In the genomic region with DNA sequence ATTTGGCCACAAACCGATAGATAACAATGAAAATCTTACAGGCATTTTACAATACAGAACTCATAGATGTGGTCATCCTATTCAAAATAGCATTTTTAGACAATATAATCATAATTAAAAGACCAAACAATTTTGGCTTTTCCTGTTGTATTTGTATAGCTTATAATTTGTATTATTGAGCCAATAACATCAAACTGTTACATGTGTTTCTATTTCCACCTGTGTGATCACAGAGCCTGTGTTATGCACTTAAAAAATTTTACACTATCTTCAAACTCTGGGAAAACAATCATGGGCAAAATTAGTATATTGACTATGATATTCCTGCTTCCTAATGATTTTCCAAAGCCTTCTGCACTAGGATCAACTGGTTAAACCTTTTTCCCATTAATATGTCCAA, we compare ENCODE assay signal across 13 cellular contexts. TPM values are rescaled to one million over a fixed set of nuclear protein-coding genes. Genes with fewer than 3 reads are reported as not detected.
DNase-seq lines count a peak whose midpoint lies in the region; ATAC-seq, FAIRE-seq and TF ChIP-seq lines count a peak whose summit lies in the region.
"Had no signal": no experiment of that assay in that cellular context is flagged by ENCODE, and none has a peak within 500 bp of the region (broad histone marks: within the 10 kb centered on the region; RNA-seq: fewer than 3 reads in every experiment).

No MANE protein-coding gene starts in this region.

- no peak for ATAC-seq in DND-41 (ENCODE audit: insufficient read depth, low read depth)
- ATAC-seq in lower lobe of right lung: no peak
- ATAC-seq in HG03139 (IDR thresholded peaks at IDR 0.05; ENCODE audit: unreplicated experiment): no peak
- ATAC-seq in GM21367 (IDR thresholded peaks at IDR 0.05; ENCODE audit: unreplicated experiment): no peak
- ATAC-seq: HCT116 had no signal

- DNase-seq in DND-41: no peak
- no peak for DNase-seq in astrocyte of the cerebellum (ENCODE audit: low read depth)
- DNase-seq in lower lobe of right lung: no peak
- no peak for DNase-seq in substantia nigra (lab: John Stamatoyannopoulos, UW)
- DNase-seq in urothelium cell line (ENCODE audit: low spot score): no peak
- DNase-seq in NCI-H2227 treated with DMSO at 0.1 percent for 48 hours (lab: John Stamatoyannopoulos, UW): no peak
- DNase-seq: activated T-cell treated with anti-CD3 and anti-CD28 coated beads, Interleukin-2, amount 50 U/mL, for 4 hours; NCI-H446 had no signal

- H3K27me3 ChIP-seq in DND-41 (ENCODE audit: insufficient read depth, low read length, poor library complexity) (peaks cover 8% of the 10 kb centered on the region), lower lobe of right lung (ENCODE audit: low read depth) (no peaks in the 10 kb centered on the region)

- intact Hi-C loops in lower lobe of right lung (cut with DNase I): no loop called here

- H3K4me1 ChIP-seq in DND-41 (ENCODE audit: insufficient read depth, low read length) (peaks cover 28% of the 10 kb centered on the region), lower lobe of right lung (peaks cover 19% of the 10 kb centered on the region)
- H3K4me1 ChIP-seq: prostate gland had no signal

- no peaks in the 10 kb centered on the region for H3K79me2 ChIP-seq in DND-41 (ENCODE audit: insufficient read depth, low read length)

- TF ChIP-seq CTCF in DND-41 (IDR thresholded peaks at IDR 0.05; ENCODE audit: borderline replicate concordance, extremely low read depth, low read length, poor library complexity, severe bottlenecking) (no peak), astrocyte of the cerebellum (IDR thresholded peaks at IDR 0.05; ENCODE audit: low read depth, low read length, missing control alignments) (no peak), lower lobe of right lung (IDR thresholded peaks at IDR 0.05) (no peak)

- H3K36me3 ChIP-seq in DND-41 (ENCODE audit: insufficient read depth, low read length): no peaks in the 10 kb centered on the region
- H3K36me3 ChIP-seq in lower lobe of right lung: no peaks in the 10 kb centered on the region
- H3K36me3 ChIP-seq: prostate gland had no signal

- H3K27ac ChIP-seq in DND-41 (ENCODE audit: low read length) (no peak overlapping the region), lower lobe of right lung (peak overlapping the region; percentile 96), substantia nigra (ENCODE audit: low read depth, low read length, poor library complexity, severe bottlenecking) (peak overlapping the region; percentile 99)
- H3K27ac ChIP-seq: RWPE1 had no signal

- H4K20me1 ChIP-seq in DND-41 (ENCODE audit: insufficient read depth, low read length): no peaks in the 10 kb centered on the region

- in situ Hi-C loops in astrocyte of the cerebellum (cut with HindIII; ENCODE audit: low sequenced_read_pairs): no loop called here

- H2AFZ ChIP-seq in DND-41 (ENCODE audit: low read depth, low read length): no peak overlapping the region

- peak overlapping the region; percentile 82; the same call in 1 of the 2 replicates for H3K9ac ChIP-seq in DND-41 (ENCODE audit: low read depth, low read length)

- no peaks in the 10 kb centered on the region for H3K9me3 ChIP-seq in DND-41 (ENCODE audit: insufficient read depth, low read length, severe bottlenecking)
- H3K9me3 ChIP-seq in lower lobe of right lung: no peaks in the 10 kb centered on the region
- H3K9me3 ChIP-seq: prostate gland had no signal

- no peak for FAIRE-seq in urothelium cell line (lab: Jason Lieb, UNC)

- H3K4me3 ChIP-seq in DND-41 (ENCODE audit: low read depth in 1 of 2, low read length in 2 of 2) (peak overlapping the region in 1 of 2 experiments; percentile 70; a peak in 1 of 4 replicates), astrocyte of the cerebellum (ENCODE audit: low read depth, low read length) (peak overlapping the region; percentile 71), lower lobe of right lung (peak overlapping the region; percentile 64)

- H3K4me2 ChIP-seq in DND-41 (ENCODE audit: insufficient read depth, low read length): peak overlapping the region; percentile 76

RNA-seq across cellular contexts. Expression of a gene that starts 1.9 kb away (rescaled TPM):
- total RNA-seq in lower lobe of right lung: 13.5 TPM
